ENCODE assay signal across 27 cellular contexts in the genomic region with DNA sequence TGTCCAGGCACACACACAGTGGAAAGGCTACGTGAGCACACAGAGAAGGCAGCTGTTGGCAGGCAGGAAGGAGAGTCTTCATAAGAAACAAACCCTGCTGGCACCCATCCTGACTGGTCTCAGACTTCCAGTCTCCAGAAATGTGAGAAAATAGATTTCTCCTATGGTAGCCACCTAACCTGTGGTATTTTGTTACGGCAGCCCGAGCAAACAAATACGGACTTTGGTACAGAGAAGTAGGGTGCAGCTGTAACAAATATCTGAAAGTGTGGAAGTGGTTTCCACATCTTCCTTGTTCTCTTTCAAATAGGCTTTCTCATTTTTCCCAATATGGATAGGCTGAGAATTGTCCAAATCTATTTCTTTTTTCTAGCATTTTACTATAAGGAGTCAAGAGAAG.
"Had no signal": no experiment of that assay in that cellular context is flagged by ENCODE, and none has a peak within 500 bp of the region (broad histone marks: within the 10 kb centered on the region; RNA-seq: fewer than 3 reads in every experiment).

No MANE protein-coding gene starts in this region.

- FAIRE-seq: keratinocyte, urothelium cell line had no signal

- H3K27me3 Mint-ChIP-seq: natural killer cell treated with Interleukin-12 subunit alpha and Interleukin-12 subunit beta and Interleukin-15 and Interleukin-18, amount 100 ng/mL, for 72 hours; progenitor cell of endocrine pancreas; stimulated activated memory B cell treated with anti-CD40 and anti-IgM and Interleukin-4, amounts not matched to agents 10 μg/mL and 1 μg/mL and 100 μg/mL, for 72 hours had no signal

- H3K4me2 ChIP-seq: smooth muscle cell had no signal

- H3K4me3 Mint-ChIP-seq: naive B cell; natural killer cell treated with Interleukin-12 subunit alpha and Interleukin-12 subunit beta and Interleukin-15 and Interleukin-18, amount 100 ng/mL, for 72 hours; stimulated activated memory B cell treated with anti-CD40 and anti-IgM and Interleukin-4, amounts not matched to agents 10 μg/mL and 1 μg/mL and 100 μg/mL, for 72 hours had no signal

- H3K4me1 ChIP-seq: left lung, lower lobe of right lung, right atrium auricular region, sigmoid colon, stomach, testis, thyroid gland, transverse colon, upper lobe of right lung had no signal

- H3K4me1 Mint-ChIP-seq: naive B cell; stimulated activated memory B cell treated with anti-CD40 and anti-IgM and Interleukin-4, amounts not matched to agents 10 μg/mL and 1 μg/mL and 100 μg/mL, for 72 hours had no signal

- DNase-seq: hippocampal formation; kidney glomerular epithelial cell; left cardiac atrium; left lung; lower lobe of right lung; mammary epithelial cell; mesenchymal stem cell; naive B cell; ovary; sigmoid colon; stimulated activated CD4-positive, alpha-beta T cell treated with anti-CD3 and anti-CD28 coated beads, Interleukin-1b, Interleukin-23, amount 100 ng/mL, for 48 hours; stimulated activated CD4-positive, alpha-beta T cell treated with anti-CD3 and anti-CD28 coated beads, Interleukin-2, amount 100 ng/mL, for 48 hours; stimulated activated CD4-positive, alpha-beta T cell treated with anti-CD3 and anti-CD28 coated beads, Interleukin-4, amount 100 ng/mL, for 4 hours; stimulated activated CD8-positive, alpha-beta memory T cell treated with anti-CD3 and anti-CD28 coated beads, Interleukin-4, amount 100 ng/mL, for 48 hours; stimulated activated naive CD8-positive, alpha-beta T cell treated with anti-CD3 and anti-CD28 coated beads, Interleukin-15, Interleukin-2, amounts not matched to agents 100 U/mL and 50 U/mL, for 24 hours; stomach; testis; thyroid gland; transverse colon; upper lobe of right lung had no signal

- ATAC-seq: left cardiac atrium; left lung; lower lobe of right lung; natural killer cell treated with Interleukin-12 subunit alpha and Interleukin-12 subunit beta and Interleukin-15 and Interleukin-18, amount 100 ng/mL, for 72 hours; stimulated activated memory B cell treated with anti-CD40 and anti-IgM and Interleukin-4, amounts not matched to agents 10 μg/mL and 1 μg/mL and 100 μg/mL, for 72 hours; stimulated activated naive CD8-positive, alpha-beta T cell treated with anti-CD3 and anti-CD28 coated beads, Interleukin-15, Interleukin-2, amounts not matched to agents 100 U/mL and 50 U/mL, for 24 hours; upper lobe of right lung had no signal

- H3K9me3 Mint-ChIP-seq: naive B cell; natural killer cell treated with Interleukin-12 subunit alpha and Interleukin-12 subunit beta and Interleukin-15 and Interleukin-18, amount 100 ng/mL, for 72 hours; stimulated activated memory B cell treated with anti-CD40 and anti-IgM and Interleukin-4, amounts not matched to agents 10 μg/mL and 1 μg/mL and 100 μg/mL, for 72 hours had no signal

- H3K4me3 ChIP-seq: left lung, lower lobe of right lung, ovary, right atrium auricular region, sigmoid colon, smooth muscle cell, stomach, testis, thyroid gland, transverse colon, upper lobe of right lung had no signal

- H3K9me3 ChIP-seq: left lung, lower lobe of right lung, ovary, right atrium auricular region, sigmoid colon, stomach, testis, thyroid gland, transverse colon, upper lobe of right lung had no signal

- H3K27ac Mint-ChIP-seq: naive B cell; natural killer cell treated with Interleukin-12 subunit alpha and Interleukin-12 subunit beta and Interleukin-15 and Interleukin-18, amount 100 ng/mL, for 72 hours; progenitor cell of endocrine pancreas; stimulated activated memory B cell treated with anti-CD40 and anti-IgM and Interleukin-4, amounts not matched to agents 10 μg/mL and 1 μg/mL and 100 μg/mL, for 72 hours had no signal

- H3K27ac ChIP-seq: left lung, lower lobe of right lung, ovary, right atrium auricular region, sigmoid colon, stomach, testis, thyroid gland, transverse colon, upper lobe of right lung had no signal

- H3K27me3 ChIP-seq: left lung, ovary, right atrium auricular region, sigmoid colon, stomach, testis, thyroid gland, transverse colon had no signal

- H3K36me3 Mint-ChIP-seq: naive B cell; natural killer cell treated with Interleukin-12 subunit alpha and Interleukin-12 subunit beta and Interleukin-15 and Interleukin-18, amount 100 ng/mL, for 72 hours; stimulated activated memory B cell treated with anti-CD40 and anti-IgM and Interleukin-4, amounts not matched to agents 10 μg/mL and 1 μg/mL and 100 μg/mL, for 72 hours had no signal

- H3K36me3 ChIP-seq: left lung, lower lobe of right lung, ovary, right atrium auricular region, sigmoid colon, stomach, thyroid gland, transverse colon, upper lobe of right lung had no signal
